ENCODE assay signal across 8 cellular contexts in genomic region chr5:54785729-54786548, GRCh38.
A peak's percentile ranks its signal among the peaks of the same experiment; 100 is the strongest.
DNase-seq lines count a peak whose midpoint lies in the region; ATAC-seq and TF ChIP-seq lines count a peak whose summit lies in the region.

No MANE protein-coding gene starts in this region.

- H3K27ac ChIP-seq in hepatocyte = no peak overlapping the region

- H3K36me3 Mint-ChIP-seq in activated naive CD8-positive, alpha-beta T cell treated with anti-CD3 and anti-CD28 coated beads, Interleukin-2, amount 50 U/mL, for 24 hours (ENCODE audit: low read depth) = peaks cover 1% of the 10 kb centered on the region

- 59% methylated on average over 9 of the region's 9 CpGs for WGBS in hepatocyte (ENCODE audit: low lambda C conversion rate, missing lambda C conversion rate)

- H3K27me3 Mint-ChIP-seq in activated naive CD8-positive, alpha-beta T cell treated with anti-CD3 and anti-CD28 coated beads, Interleukin-2, amount 50 U/mL, for 24 hours = no peaks in the 10 kb centered on the region

- no peaks in the 10 kb centered on the region for H3K9me3 ChIP-seq in hepatocyte (ENCODE audit: low read depth)

- H2AFZ ChIP-seq in hepatocyte = no peak overlapping the region

- no peak overlapping the region for H3K4me3 Mint-ChIP-seq in activated naive CD8-positive, alpha-beta T cell treated with anti-CD3 and anti-CD28 coated beads, Interleukin-2, amount 50 U/mL, for 24 hours

- H3K4me3 ChIP-seq in hepatocyte = no peak overlapping the region

- H3K27ac Mint-ChIP-seq in activated naive CD8-positive, alpha-beta T cell treated with anti-CD3 and anti-CD28 coated beads, Interleukin-2, amount 50 U/mL, for 24 hours = no peak overlapping the region

- TF ChIP-seq CTCF in hepatocyte (IDR thresholded peaks at IDR 0.05; ENCODE audit: poor library complexity) = no peak

- no peaks in the 10 kb centered on the region for H3K4me1 ChIP-seq in hepatocyte (ENCODE audit: insufficient read depth)

- no peaks in the 10 kb centered on the region for H3K36me3 ChIP-seq in hepatocyte (replicated peaks; ENCODE audit: insufficient read depth, low read depth)

- DNase-seq in G401 (ENCODE audit: low spot score) = peak; percentile 91
- peak; percentile 12 for DNase-seq in SKM-1 (lab: John Stamatoyannopoulos, UW; ENCODE audit: unreplicated experiment)
- peak; percentile 26 for DNase-seq in hepatocyte (ENCODE audit: low spot score)
- no peak for DNase-seq in effector CD4-positive, alpha-beta T cell
- no peak for DNase-seq in NCI-H1092 (lab: John Stamatoyannopoulos, UW)
- no peak for DNase-seq in activated naive CD8-positive, alpha-beta T cell treated with anti-CD3 and anti-CD28 coated beads, Interleukin-2, amount 50 U/mL, for 24 hours
- no peak for DNase-seq in NCI-H446 (lab: John Stamatoyannopoulos, UW)

- no peaks in the 10 kb centered on the region for H3K27me3 ChIP-seq in hepatocyte

- H3K9me2 ChIP-seq in hepatocyte (replicated peaks; ENCODE audit: insufficient read depth) = no peaks in the 10 kb centered on the region

- H3K4me1 Mint-ChIP-seq in activated naive CD8-positive, alpha-beta T cell treated with anti-CD3 and anti-CD28 coated beads, Interleukin-2, amount 50 U/mL, for 24 hours = peaks cover 4% of the 10 kb centered on the region

- in situ Hi-C loops in G401 (cut with HindIII; ENCODE audit: low sequenced_read_pairs) = no loop called here

- no peaks in the 10 kb centered on the region for H3K79me2 ChIP-seq in hepatocyte

- no peak overlapping the region for H3K4me2 ChIP-seq in hepatocyte

- peaks cover 11% of the 10 kb centered on the region for H3K9me3 Mint-ChIP-seq in activated naive CD8-positive, alpha-beta T cell treated with anti-CD3 and anti-CD28 coated beads, Interleukin-2, amount 50 U/mL, for 24 hours

- H4K20me1 ChIP-seq in hepatocyte (ENCODE audit: insufficient read depth, poor library complexity, severe bottlenecking) = no peaks in the 10 kb centered on the region

- ATAC-seq in HG02870 (IDR thresholded peaks at IDR 0.05; ENCODE audit: unreplicated experiment) = peak; percentile 92
- no peak for ATAC-seq in activated naive CD8-positive, alpha-beta T cell treated with anti-CD3 and anti-CD28 coated beads, Interleukin-2, amount 50 U/mL, for 24 hours

Comparison
In these comparisons a context has a peak if more than half of its experiments do, and no peak if none do; other contexts are left out.
1. DNase-seq: peak in G401 (single experiment), SKM-1 (single experiment) and hepatocyte (single experiment); none in effector CD4-positive, alpha-beta T cell (single experiment), NCI-H1092 (single experiment), activated naive CD8-positive, alpha-beta T cell treated with anti-CD3 and anti-CD28 coated beads, Interleukin-2, amount 50 U/mL, for 24 hours (single experiment) and NCI-H446 (0 of 2).